10 cellular contexts compared by ENCODE assay signal in the genomic region with DNA sequence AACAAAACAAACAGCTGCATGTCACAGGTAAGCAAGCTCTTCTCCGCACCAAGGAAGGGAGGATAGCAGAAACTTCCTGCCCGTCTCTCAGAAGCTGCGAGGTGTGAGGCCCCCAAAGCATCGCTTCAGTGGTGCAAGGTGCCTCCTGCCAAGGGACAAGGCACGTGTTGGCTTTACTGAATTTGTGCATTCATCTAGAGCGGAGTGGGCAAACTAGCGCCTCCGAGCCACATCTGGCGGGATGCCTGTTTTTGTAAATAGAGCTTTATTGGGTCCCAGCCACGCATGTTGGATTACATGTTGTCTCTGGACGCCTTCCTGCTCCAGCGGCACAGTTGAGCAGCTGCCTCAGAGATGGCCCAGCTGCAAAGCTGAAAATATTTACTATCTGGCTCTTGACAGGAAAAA. TPM values are rescaled to one million over a fixed set of nuclear protein-coding genes. Genes with fewer than 3 reads are reported as not detected.
DNase-seq lines count a peak whose midpoint lies in the region; ATAC-seq and TF ChIP-seq lines count a peak whose summit lies in the region.
"Had no signal": no experiment of that assay in that cellular context is flagged by ENCODE, and none has a peak within 500 bp of the region (broad histone marks: within the 10 kb centered on the region; RNA-seq: fewer than 3 reads in every experiment).

No MANE protein-coding gene starts in this region.

- H3K9ac ChIP-seq in parathyroid adenoma: no peak overlapping the region

- BruUV-seq in Calu3 (replicated peaks; lab: Mats Ljungman, UMichigan): no TSS peak

- peaks cover 14% of the 10 kb centered on the region for H3K4me1 Mint-ChIP-seq in Calu3 (ENCODE audit: low read depth, unreplicated experiment)
- H3K4me1 Mint-ChIP-seq in activated T-cell treated with anti-CD3 and anti-CD28 coated beads, Interleukin-2, amount 50 U/mL, for 72 hours (ENCODE audit: low read depth): no peaks in the 10 kb centered on the region
- peaks cover 7% of the 10 kb centered on the region for H3K4me1 Mint-ChIP-seq in activated CD4-positive, alpha-beta memory T cell treated with anti-CD3 and anti-CD28 coated beads for 36 hours (ENCODE audit: low read depth)
- H3K4me1 Mint-ChIP-seq: activated B cell treated with CpG ODN at 0.5 μM for 24 hours had no signal

- H3K9me3 Mint-ChIP-seq in Calu3 (ENCODE audit: low read depth, unreplicated experiment): no peaks in the 10 kb centered on the region
- no peaks in the 10 kb centered on the region for H3K9me3 Mint-ChIP-seq in activated T-cell treated with anti-CD3 and anti-CD28 coated beads, Interleukin-2, amount 50 U/mL, for 72 hours
- H3K9me3 Mint-ChIP-seq in activated CD4-positive, alpha-beta memory T cell treated with anti-CD3 and anti-CD28 coated beads for 36 hours: no peaks in the 10 kb centered on the region
- H3K9me3 Mint-ChIP-seq: activated B cell treated with CpG ODN at 0.5 μM for 24 hours had no signal

- DNase-seq in NCI-H1694 (lab: John Stamatoyannopoulos, UW): peak; percentile 63
- peak; percentile 66 for DNase-seq in fibroblast of peridontal ligament (ENCODE audit: extremely low read depth)
- no peak for DNase-seq in Calu3
- DNase-seq in activated T-cell treated with anti-CD3 and anti-CD28 coated beads, Interleukin-2, amount 50 U/mL, for 72 hours: no peak
- no peak for DNase-seq in activated CD4-positive, alpha-beta memory T cell treated with anti-CD3 and anti-CD28 coated beads for 36 hours

- H3K27ac ChIP-seq in parathyroid adenoma: no peak overlapping the region

- POLR2A ChIA-PET in activated CD4-positive, alpha-beta memory T cell treated with anti-CD3 and anti-CD28 coated beads for 36 hours (lab: Charles Lee): no interaction called here

- no peak overlapping the region for H3K4me2 ChIP-seq in parathyroid adenoma (ENCODE audit: low read length)

- no peaks in the 10 kb centered on the region for H3K4me1 ChIP-seq in parathyroid adenoma

- H3K27ac Mint-ChIP-seq in Calu3 (ENCODE audit: unreplicated experiment): no peak overlapping the region
- H3K27ac Mint-ChIP-seq in activated T-cell treated with anti-CD3 and anti-CD28 coated beads, Interleukin-2, amount 50 U/mL, for 72 hours: no peak overlapping the region
- no peak overlapping the region for H3K27ac Mint-ChIP-seq in activated CD4-positive, alpha-beta memory T cell treated with anti-CD3 and anti-CD28 coated beads for 36 hours

- H3K27me3 ChIP-seq in parathyroid adenoma (ENCODE audit: control insufficient read depth, insufficient read depth, low read length): no peaks in the 10 kb centered on the region

- H3K4me3 ChIP-seq in parathyroid adenoma (ENCODE audit: low read depth, low read length): no peak overlapping the region

- TF ChIP-seq CTCF in parathyroid adenoma (IDR thresholded peaks at IDR 0.05): no peak
- no peak for TF ChIP-seq CTCF in Calu3 (IDR thresholded peaks at IDR 0.05; ENCODE audit: unreplicated experiment)

- H2AFZ ChIP-seq in parathyroid adenoma: peak overlapping the region; percentile 69

- H3K36me3 Mint-ChIP-seq in Calu3 (ENCODE audit: insufficient read depth, unreplicated experiment): no peaks in the 10 kb centered on the region
- H3K36me3 Mint-ChIP-seq in activated T-cell treated with anti-CD3 and anti-CD28 coated beads, Interleukin-2, amount 50 U/mL, for 72 hours (ENCODE audit: insufficient read depth in 2 of 2): no peaks in the 10 kb centered on the region
- H3K36me3 Mint-ChIP-seq in activated CD4-positive, alpha-beta memory T cell treated with anti-CD3 and anti-CD28 coated beads for 36 hours: no peaks in the 10 kb centered on the region

- H3K27me3 Mint-ChIP-seq in Calu3 (ENCODE audit: unreplicated experiment): no peaks in the 10 kb centered on the region
- no peaks in the 10 kb centered on the region for H3K27me3 Mint-ChIP-seq in activated T-cell treated with anti-CD3 and anti-CD28 coated beads, Interleukin-2, amount 50 U/mL, for 72 hours (ENCODE audit: low read depth)
- H3K27me3 Mint-ChIP-seq in activated CD4-positive, alpha-beta memory T cell treated with anti-CD3 and anti-CD28 coated beads for 36 hours: no peaks in the 10 kb centered on the region
- H3K27me3 Mint-ChIP-seq: activated B cell treated with CpG ODN at 0.5 μM for 24 hours had no signal

- ATAC-seq in GM18498 (IDR thresholded peaks at IDR 0.05; ENCODE audit: unreplicated experiment): peak; percentile 32
- no peak for ATAC-seq in activated T-cell treated with anti-CD3 and anti-CD28 coated beads, Interleukin-2, amount 50 U/mL, for 72 hours (replicated peaks in 1 of 2)
- ATAC-seq in GM21576 (IDR thresholded peaks at IDR 0.05; ENCODE audit: unreplicated experiment): no peak

- intact Hi-C loops in Calu3 (cut with micrococcal nuclease; ENCODE audit: unreplicated experiment): loop anchor here (10.0 kb wide), 1 partner anchor 67 kb away; no protein-coding TSS in a partner anchor
- intact Hi-C loops in activated CD4-positive, alpha-beta memory T cell treated with anti-CD3 and anti-CD28 coated beads for 36 hours (cut with micrococcal nuclease): no loop called here

- H3K4me3 Mint-ChIP-seq in Calu3 (ENCODE audit: low read depth, unreplicated experiment): no peak overlapping the region
- no peak overlapping the region for H3K4me3 Mint-ChIP-seq in activated T-cell treated with anti-CD3 and anti-CD28 coated beads, Interleukin-2, amount 50 U/mL, for 72 hours
- H3K4me3 Mint-ChIP-seq in activated CD4-positive, alpha-beta memory T cell treated with anti-CD3 and anti-CD28 coated beads for 36 hours: no peak overlapping the region

- no peaks in the 10 kb centered on the region for H3K9me3 ChIP-seq in parathyroid adenoma (ENCODE audit: control insufficient read depth, low read length)

- CTCF ChIA-PET in Calu3 (lab: Charles Lee): no interaction called here
- CTCF ChIA-PET in activated CD4-positive, alpha-beta memory T cell treated with anti-CD3 and anti-CD28 coated beads for 36 hours (lab: Charles Lee): interaction anchor here (0.6 to 2.5 kb wide), 3 partner anchors 15 to 30 kb away, joined by 3 to 11 read pairs (median 4); no protein-coding TSS in a partner anchor

- no peaks in the 10 kb centered on the region for H3K36me3 ChIP-seq in parathyroid adenoma (ENCODE audit: control insufficient read depth, insufficient read depth, low read length)

- H3K79me2 ChIP-seq in parathyroid adenoma: no peaks in the 10 kb centered on the region

RNA-seq across cellular contexts. Expression of a gene that starts 27.7 kb away (rescaled TPM):
- 26.7 and 30.4 TPM in 2 replicates for total RNA-seq in Calu3 (2022)
- total RNA-seq in activated T-cell treated with anti-CD3 and anti-CD28 coated beads, Interleukin-2, amount 50 U/mL, for 72 hours: 10 to 100 TPM; 12.8 to 14.1 TPM
- 10 to 100 TPM; 14.9 to 15.4 TPM for total RNA-seq in activated CD4-positive, alpha-beta memory T cell treated with anti-CD3 and anti-CD28 coated beads for 36 hours

RNA-seq across cellular contexts. Expression of a gene that starts 38.0 kb away (rescaled TPM):
- total RNA-seq in Calu3 (2022): not detected in 2 replicates
- not detected for total RNA-seq in activated T-cell treated with anti-CD3 and anti-CD28 coated beads, Interleukin-2, amount 50 U/mL, for 72 hours
- total RNA-seq in activated CD4-positive, alpha-beta memory T cell treated with anti-CD3 and anti-CD28 coated beads for 36 hours: not detected
- total RNA-seq: activated B cell treated with CpG ODN at 0.5 μM for 24 hours, temporal lobe had no signal

Comparison
In these comparisons a context has a peak if more than half of its experiments do, and no peak if none do; other contexts are left out.
1. DNase-seq: peak in NCI-H1694 (single experiment) and fibroblast of peridontal ligament (single experiment); none in Calu3 (single experiment), activated T-cell treated with anti-CD3 and anti-CD28 coated beads, Interleukin-2, amount 50 U/mL, for 72 hours (0 of 2) and activated CD4-positive, alpha-beta memory T cell treated with anti-CD3 and anti-CD28 coated beads for 36 hours (single experiment).